1 cellular context compared by ENCODE assay signal in genomic region chr11:94880216-94880615, GRCh38.
TF ChIP-seq lines count a peak whose summit lies in the region.

No MANE protein-coding gene starts in this region.

TF ChIP-seq in HEK293, 187 proteins besides CTCF, POLR2A, EP300 and RAD21 (continued from another document):
- TF ChIP-seq KLF17 (tag by site-specific recombination; IDR thresholded peaks at IDR 0.05), result no peak
- peak; percentile 85 for TF ChIP-seq INSM2 (tag by site-specific recombination; IDR thresholded peaks at IDR 0.05)
- 0 out of 2 replicates have a peak, but pooled peaks have one; percentile 52 for TF ChIP-seq ZNF629 (tag by site-specific recombination; IDR thresholded peaks at IDR 0.05)
